In the genomic region with DNA sequence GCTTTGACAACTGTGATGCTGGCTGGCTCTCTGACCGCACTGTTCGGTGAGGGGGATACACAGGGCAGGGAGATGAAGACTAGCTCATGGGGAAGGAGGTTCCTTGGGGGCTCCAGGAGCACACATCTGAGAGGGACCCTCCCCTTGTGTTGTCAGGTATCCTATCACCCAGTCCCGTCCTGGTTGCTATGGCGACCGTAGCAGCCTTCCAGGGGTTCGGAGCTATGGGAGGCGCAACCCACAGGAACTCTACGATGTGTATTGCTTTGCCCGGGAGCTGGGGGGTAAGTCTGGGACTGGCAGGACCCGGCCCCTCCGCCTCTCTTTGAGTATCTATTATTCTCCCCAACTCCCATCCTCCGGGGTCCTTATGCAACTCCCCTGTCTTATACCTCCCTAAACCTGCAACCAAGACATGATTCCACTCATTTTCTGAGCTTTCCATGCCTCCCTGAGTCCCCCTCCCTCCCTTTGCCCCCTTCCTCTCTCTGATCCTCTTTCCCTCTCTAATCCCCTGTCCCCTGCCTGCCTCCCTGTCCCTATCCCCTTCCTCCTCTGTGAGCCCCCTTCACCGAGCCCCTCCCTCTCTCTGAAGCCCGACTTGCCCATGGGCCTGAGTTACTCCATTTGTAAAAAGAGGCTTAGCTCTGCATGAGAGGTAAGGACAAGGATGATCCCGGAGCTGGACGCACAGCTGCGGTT, we compare ENCODE assay signal across 11 cellular contexts. TPM values are rescaled to one million over a fixed set of nuclear protein-coding genes. Genes with fewer than 3 reads are reported as not detected.
DNase-seq lines count a peak whose midpoint lies in the region; ATAC-seq and TF ChIP-seq lines count a peak whose summit lies in the region.
"Had no signal": no experiment of that assay in that cellular context is flagged by ENCODE, and none has a peak within 500 bp of the region (broad histone marks: within the 10 kb centered on the region; RNA-seq: fewer than 3 reads in every experiment).

No MANE protein-coding gene starts in this region.

- TF ChIP-seq CTCF in natural killer cell (IDR thresholded peaks at IDR 0.05): no peak
- TF ChIP-seq CTCF in activated B cell treated with CpG ODN at 0.5 μM for 24 hours (IDR thresholded peaks at IDR 0.05): no peak
- TF ChIP-seq CTCF in upper lobe of right lung (IDR thresholded peaks at IDR 0.05): no peak

- ATAC-seq in natural killer cell: no peak
- ATAC-seq in natural killer cell treated with Interleukin-12 subunit alpha and Interleukin-12 subunit beta and Interleukin-15 and Interleukin-18, amount 100 ng/mL, for 72 hours: no peak
- no peak for ATAC-seq in activated B cell treated with CpG ODN at 0.5 μM for 24 hours (ENCODE audit: low read depth)
- ATAC-seq in upper lobe of right lung: no peak

- CTCF ChIA-PET in activated B cell treated with CpG ODN at 0.5 μM for 24 hours (lab: Charles Lee) (interaction anchor here (0.8 to 2.1 kb wide), 2 partner anchors 76 to 78 kb away, joined by 3 to 9 read pairs; no protein-coding TSS in a partner anchor), HEK293T (lab: Yijun Ruan, JAX) (interaction anchor here (0.6 to 0.9 kb wide), 2 partner anchors 19 to 31 kb away, joined by 3 read pairs; no protein-coding TSS in a partner anchor)

- H3K27ac Mint-ChIP-seq in natural killer cell (no peak overlapping the region), activated B cell treated with CpG ODN at 0.5 μM for 24 hours (no peak overlapping the region)
- no peak overlapping the region for H3K27ac Mint-ChIP-seq in natural killer cell treated with Interleukin-12 subunit alpha and Interleukin-12 subunit beta and Interleukin-15 and Interleukin-18, amount 100 ng/mL, for 72 hours

- peaks cover 6% of the 10 kb centered on the region for H3K4me1 ChIP-seq in upper lobe of right lung

- H3K36me3 Mint-ChIP-seq in natural killer cell (no peaks in the 10 kb centered on the region), activated B cell treated with CpG ODN at 0.5 μM for 24 hours (ENCODE audit: low read depth) (no peaks in the 10 kb centered on the region)
- no peaks in the 10 kb centered on the region for H3K36me3 Mint-ChIP-seq in natural killer cell treated with Interleukin-12 subunit alpha and Interleukin-12 subunit beta and Interleukin-15 and Interleukin-18, amount 100 ng/mL, for 72 hours

- peaks cover 43% of the 10 kb centered on the region for H3K27me3 ChIP-seq in upper lobe of right lung

- H3K27me3 Mint-ChIP-seq in natural killer cell (ENCODE audit: low read depth in 2 of 2) (peaks cover 0 to 3% of the 10 kb centered on the region in 2 donors), activated B cell treated with CpG ODN at 0.5 μM for 24 hours (peaks cover 19% of the 10 kb centered on the region)
- H3K27me3 Mint-ChIP-seq in natural killer cell treated with Interleukin-12 subunit alpha and Interleukin-12 subunit beta and Interleukin-15 and Interleukin-18, amount 100 ng/mL, for 72 hours: peaks cover 0 to 9% of the 10 kb centered on the region in 2 donors

- H3K4me1 Mint-ChIP-seq in natural killer cell (peaks cover 4 to 12% of the 10 kb centered on the region in 2 donors), activated B cell treated with CpG ODN at 0.5 μM for 24 hours (peaks cover 4% of the 10 kb centered on the region)
- H3K4me1 Mint-ChIP-seq in natural killer cell treated with Interleukin-12 subunit alpha and Interleukin-12 subunit beta and Interleukin-15 and Interleukin-18, amount 100 ng/mL, for 72 hours (ENCODE audit: low read depth in 2 of 2): peaks cover 0 to 9% of the 10 kb centered on the region in 2 donors

- no peak overlapping the region for H3K27ac ChIP-seq in upper lobe of right lung
- H3K27ac ChIP-seq: heart left ventricle had no signal

- H3K9me3 ChIP-seq in iPS-18c (ENCODE audit: control insufficient read depth, insufficient read depth, low read length) (no peaks in the 10 kb centered on the region), upper lobe of right lung (no peaks in the 10 kb centered on the region)
- H3K9me3 ChIP-seq: heart left ventricle had no signal

- H3K9me3 Mint-ChIP-seq in natural killer cell: no peaks in the 10 kb centered on the region
- no peaks in the 10 kb centered on the region for H3K9me3 Mint-ChIP-seq in natural killer cell treated with Interleukin-12 subunit alpha and Interleukin-12 subunit beta and Interleukin-15 and Interleukin-18, amount 100 ng/mL, for 72 hours
- no peaks in the 10 kb centered on the region for H3K9me3 Mint-ChIP-seq in activated B cell treated with CpG ODN at 0.5 μM for 24 hours

- H3K4me3 ChIP-seq in iPS-18c (ENCODE audit: insufficient read depth, low read depth, low read length) (peak overlapping the region; percentile 56; the same call in 1 of the 2 replicates), upper lobe of right lung (peak overlapping the region; percentile 36)

- POLR2A ChIA-PET in activated B cell treated with CpG ODN at 0.5 μM for 24 hours (lab: Charles Lee): interaction anchor here (0.5 to 1.1 kb wide), 2 partner anchors 31 to 32 kb away, joined by 5 to 7 read pairs; a partner anchor contains a TSS
- POLR2A ChIA-PET in HEK293T (lab: Yijun Ruan, JAX): interaction anchor here (1.8 kb wide), 1 partner anchor 22 kb away, joined by 8 read pairs; a partner anchor contains a TSS

- intact Hi-C loops in natural killer cell (cut with micrococcal nuclease): loop anchor here (2.0 kb wide), 1 partner anchor 78 kb away; no protein-coding TSS in a partner anchor
- intact Hi-C loops in activated B cell treated with CpG ODN at 0.5 μM for 24 hours (cut with micrococcal nuclease): no loop called here
- intact Hi-C loops in upper lobe of right lung (cut with DNase I): no loop called here

- no peaks in the 10 kb centered on the region for H3K36me3 ChIP-seq in upper lobe of right lung
- H3K36me3 ChIP-seq: heart left ventricle had no signal

- DNase-seq in natural killer cell: no peak
- no peak for DNase-seq in natural killer cell treated with Interleukin-12 subunit alpha and Interleukin-12 subunit beta and Interleukin-15 and Interleukin-18, amount 100 ng/mL, for 72 hours (ENCODE audit: low spot score)
- no peak for DNase-seq in activated B cell treated with CpG ODN at 0.5 μM for 24 hours
- DNase-seq in upper lobe of right lung: no peak
- no peak for DNase-seq in NCI-H524 treated with DMSO at 0.1 percent for 48 hours (lab: John Stamatoyannopoulos, UW)
- DNase-seq in pons (ENCODE audit: low spot score): no peak
- no peak for DNase-seq in HEK293T (ENCODE audit: extremely low spot score)
- DNase-seq: cortex of kidney had no signal

- H3K4me3 Mint-ChIP-seq in natural killer cell (peak overlapping the region; percentile 69), activated B cell treated with CpG ODN at 0.5 μM for 24 hours (peak overlapping the region; percentile 24)
- no peak overlapping the region for H3K4me3 Mint-ChIP-seq in natural killer cell treated with Interleukin-12 subunit alpha and Interleukin-12 subunit beta and Interleukin-15 and Interleukin-18, amount 100 ng/mL, for 72 hours

TF ChIP-seq in HEK293T, 16 proteins besides CTCF, POLR2A, EP300 and RAD21:
- TF ChIP-seq SUZ12 (IDR thresholded peaks at IDR 0.05) (no peak), ZNF384 (IDR thresholded peaks at IDR 0.05) (no peak)

RNA-seq across cellular contexts. Expression of a gene that starts 12.5 kb away (rescaled TPM):
- total RNA-seq in natural killer cell (not detected), activated B cell treated with CpG ODN at 0.5 μM for 24 hours (not detected in 2 replicates), upper lobe of right lung (not detected)
- not detected for total RNA-seq in natural killer cell treated with Interleukin-12 subunit alpha and Interleukin-12 subunit beta and Interleukin-15 and Interleukin-18, amount 100 ng/mL, for 72 hours
- total RNA-seq: heart left ventricle, M059J had no signal

RNA-seq across cellular contexts. Expression of a gene that starts 21.1 kb away (rescaled TPM):
- total RNA-seq in natural killer cell: 10 to 100 TPM; 14.7 to 16.7 (median 16.4) TPM
- total RNA-seq in natural killer cell treated with Interleukin-12 subunit alpha and Interleukin-12 subunit beta and Interleukin-15 and Interleukin-18, amount 100 ng/mL, for 72 hours: 10 to 100 TPM; 34.0 to 71.0 TPM
- 37.1 and 39.2 TPM in 2 replicates for total RNA-seq in activated B cell treated with CpG ODN at 0.5 μM for 24 hours
- 12.6 TPM for total RNA-seq in upper lobe of right lung

RNA-seq across cellular contexts. Expression of a gene that starts 32.2 kb away (rescaled TPM):
- total RNA-seq in natural killer cell: 10 to 100 TPM; 50.1 to 67.5 (median 66.0) TPM
- total RNA-seq in natural killer cell treated with Interleukin-12 subunit alpha and Interleukin-12 subunit beta and Interleukin-15 and Interleukin-18, amount 100 ng/mL, for 72 hours: 100 to 1,000 TPM in 1 of 2 donors, 10 to 100 TPM in 1; 45.2 to 107 TPM
- total RNA-seq in activated B cell treated with CpG ODN at 0.5 μM for 24 hours: 95.4 and 96.9 TPM in 2 replicates
- total RNA-seq in upper lobe of right lung: 66.8 TPM

RNA-seq across cellular contexts. Expression of a gene that starts 32.3 kb away (rescaled TPM):
- total RNA-seq in natural killer cell (10 to 100 TPM; 28.2 to 42.4 (median 33.2) TPM), activated B cell treated with CpG ODN at 0.5 μM for 24 hours (51.8 and 52.3 TPM in 2 replicates), upper lobe of right lung (24.8 TPM)
- total RNA-seq in natural killer cell treated with Interleukin-12 subunit alpha and Interleukin-12 subunit beta and Interleukin-15 and Interleukin-18, amount 100 ng/mL, for 72 hours: 10 to 100 TPM; 47.2 to 64.5 TPM

RNA-seq across cellular contexts. Expression of a gene that starts 48.8 kb away (rescaled TPM):
- total RNA-seq in natural killer cell: not detected
- total RNA-seq in natural killer cell treated with Interleukin-12 subunit alpha and Interleukin-12 subunit beta and Interleukin-15 and Interleukin-18, amount 100 ng/mL, for 72 hours: under 1 TPM in 1 of 2 donors, not detected in 1; 0.14 TPM
- total RNA-seq in activated B cell treated with CpG ODN at 0.5 μM for 24 hours: not detected in 2 replicates
- total RNA-seq in upper lobe of right lung: 1.4 TPM
- total RNA-seq: M059J had no signal
